8 cellular contexts compared by ENCODE assay signal in the genomic region with DNA sequence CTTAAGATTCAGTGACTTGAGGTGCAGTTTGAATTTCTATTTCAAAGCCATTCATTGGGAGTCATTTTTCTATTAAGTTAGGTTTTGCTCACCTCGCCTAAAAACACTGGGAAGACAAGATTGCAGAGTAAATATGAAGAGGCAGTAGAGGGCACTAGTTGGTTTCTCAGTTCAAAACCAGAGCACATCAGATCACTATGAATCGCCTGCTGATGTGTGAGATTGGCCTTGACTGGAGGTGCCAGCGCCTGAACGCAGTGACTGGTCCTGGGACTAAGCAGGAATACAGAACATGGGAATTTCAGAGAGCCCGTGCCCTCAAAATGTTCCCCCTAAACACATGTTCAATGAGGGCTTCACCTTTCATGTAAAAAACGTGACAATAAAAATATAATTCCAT.
A peak's percentile ranks its signal among the peaks of the same experiment; 100 is the strongest.
DNase-seq lines count a peak whose midpoint lies in the region; ATAC-seq and TF ChIP-seq lines count a peak whose summit lies in the region.

No MANE protein-coding gene starts in this region.

- peaks cover 0 to 2% of the 10 kb centered on the region in 2 donors for H3K4me1 ChIP-seq in aorta (ENCODE audit: control insufficient read depth in 1 of 2, insufficient read depth in 2 of 2, low read length in 2 of 2)

- H3K4me3 Mint-ChIP-seq in activated naive CD4-positive, alpha-beta T cell treated with anti-CD3 and anti-CD28 coated beads for 36 hours: no peak overlapping the region
- no peak overlapping the region for H3K4me3 Mint-ChIP-seq in chondrocyte (ENCODE audit: unreplicated experiment)

- H3K36me3 Mint-ChIP-seq in activated naive CD4-positive, alpha-beta T cell treated with anti-CD3 and anti-CD28 coated beads for 36 hours (ENCODE audit: low read depth): peaks cover 1% of the 10 kb centered on the region
- peaks cover 9% of the 10 kb centered on the region for H3K36me3 Mint-ChIP-seq in chondrocyte (ENCODE audit: low read depth)

- ATAC-seq in HG03139 (IDR thresholded peaks at IDR 0.05; ENCODE audit: unreplicated experiment): peak; percentile 74
- ATAC-seq in aorta (ENCODE audit: low FRiP score): peak; percentile 69
- no peak for ATAC-seq in GM19397 (IDR thresholded peaks at IDR 0.05; ENCODE audit: unreplicated experiment)

- no peaks in the 10 kb centered on the region for H3K27me3 ChIP-seq in aorta (ENCODE audit: control insufficient read depth in 1 of 2, insufficient read depth in 2 of 2, low read length in 1 of 2)

- peaks cover 6% of the 10 kb centered on the region for H3K4me1 Mint-ChIP-seq in activated naive CD4-positive, alpha-beta T cell treated with anti-CD3 and anti-CD28 coated beads for 36 hours (ENCODE audit: low read depth)
- peaks cover 64% of the 10 kb centered on the region for H3K4me1 Mint-ChIP-seq in chondrocyte (ENCODE audit: low read depth)

- peak; percentile 53 for DNase-seq in activated naive CD4-positive, alpha-beta T cell treated with anti-CD3 and anti-CD28 coated beads for 36 hours
- no peak for DNase-seq in activated naive CD4-positive, alpha-beta T cell treated with anti-CD3 and anti-CD28 coated beads, Interleukin-2, amount 50 U/mL, for 16 hours
- peak; percentile 48 for DNase-seq in RKO (ENCODE audit: low spot score)
- DNase-seq in chondrocyte (ENCODE audit: low spot score): no peak
- DNase-seq in lung microvascular endothelial cell (ENCODE audit: low read depth in 2 of 2): peak; percentile 79 to 90
- peak in 1 of 2 donors; percentile 56 for DNase-seq in aorta

- peaks cover 0 to 4% of the 10 kb centered on the region in 2 donors for H3K36me3 ChIP-seq in aorta (ENCODE audit: control insufficient read depth in 1 of 2, insufficient read depth in 2 of 2, low read length in 1 of 2)

- H3K4me3 ChIP-seq in aorta (ENCODE audit: low read length in 2 of 2): no peak overlapping the region

- WGBS in aorta, 2 donors: 40 to 47% methylated on average over 6 of the region's 6 CpGs

- H3K27me3 Mint-ChIP-seq in activated naive CD4-positive, alpha-beta T cell treated with anti-CD3 and anti-CD28 coated beads for 36 hours (ENCODE audit: low read depth): no peaks in the 10 kb centered on the region
- no peaks in the 10 kb centered on the region for H3K27me3 Mint-ChIP-seq in chondrocyte (ENCODE audit: low read depth)

- peak overlapping the region; percentile 30 for H3K27ac Mint-ChIP-seq in activated naive CD4-positive, alpha-beta T cell treated with anti-CD3 and anti-CD28 coated beads for 36 hours
- H3K27ac Mint-ChIP-seq in chondrocyte (ENCODE audit: unreplicated experiment): peak overlapping the region; percentile 84

- no peaks in the 10 kb centered on the region for H3K9me3 ChIP-seq in aorta (ENCODE audit: control insufficient read depth, low read length)

- H3K27ac ChIP-seq in aorta (ENCODE audit: low read depth in 1 of 2, low read length in 2 of 2): peak overlapping the region in 1 of 2 donors; percentile 64

- peak; percentile 80 for TF ChIP-seq CTCF in chondrocyte (IDR thresholded peaks at IDR 0.05)

- CTCF ChIA-PET in activated naive CD4-positive, alpha-beta T cell treated with anti-CD3 and anti-CD28 coated beads for 36 hours (lab: Charles Lee): interaction anchor here (0.8 to 1.6 kb wide), 7 partner anchors 8 to 336 kb away, joined by 4 to 16 read pairs (median 4); no protein-coding TSS in a partner anchor

- no peaks in the 10 kb centered on the region for H3K9me3 Mint-ChIP-seq in activated naive CD4-positive, alpha-beta T cell treated with anti-CD3 and anti-CD28 coated beads for 36 hours
- no peaks in the 10 kb centered on the region for H3K9me3 Mint-ChIP-seq in chondrocyte (ENCODE audit: low read depth)

- intact Hi-C loops in activated naive CD4-positive, alpha-beta T cell treated with anti-CD3 and anti-CD28 coated beads for 36 hours (cut with micrococcal nuclease): loop anchor here (1.0 to 2.0 kb wide), 9 partner anchors 55 to 335 kb away; no protein-coding TSS in a partner anchor
- intact Hi-C loops in aorta (cut with DNase I): loop anchor here (5.0 kb wide), 4 partner anchors 50 to 260 kb away; partner anchors contain the start of gene BHLHE40 (in 1 of the 2)

Comparison
In these comparisons a context has a peak if more than half of its experiments do, and no peak if none do; other contexts are left out.
1. DNase-seq: peak in activated naive CD4-positive, alpha-beta T cell treated with anti-CD3 and anti-CD28 coated beads for 36 hours (single experiment), RKO (single experiment) and lung microvascular endothelial cell (2 of 2); none in activated naive CD4-positive, alpha-beta T cell treated with anti-CD3 and anti-CD28 coated beads, Interleukin-2, amount 50 U/mL, for 16 hours (single experiment) and chondrocyte (single experiment).